8 cellular contexts compared by ENCODE assay signal in the genomic region with DNA sequence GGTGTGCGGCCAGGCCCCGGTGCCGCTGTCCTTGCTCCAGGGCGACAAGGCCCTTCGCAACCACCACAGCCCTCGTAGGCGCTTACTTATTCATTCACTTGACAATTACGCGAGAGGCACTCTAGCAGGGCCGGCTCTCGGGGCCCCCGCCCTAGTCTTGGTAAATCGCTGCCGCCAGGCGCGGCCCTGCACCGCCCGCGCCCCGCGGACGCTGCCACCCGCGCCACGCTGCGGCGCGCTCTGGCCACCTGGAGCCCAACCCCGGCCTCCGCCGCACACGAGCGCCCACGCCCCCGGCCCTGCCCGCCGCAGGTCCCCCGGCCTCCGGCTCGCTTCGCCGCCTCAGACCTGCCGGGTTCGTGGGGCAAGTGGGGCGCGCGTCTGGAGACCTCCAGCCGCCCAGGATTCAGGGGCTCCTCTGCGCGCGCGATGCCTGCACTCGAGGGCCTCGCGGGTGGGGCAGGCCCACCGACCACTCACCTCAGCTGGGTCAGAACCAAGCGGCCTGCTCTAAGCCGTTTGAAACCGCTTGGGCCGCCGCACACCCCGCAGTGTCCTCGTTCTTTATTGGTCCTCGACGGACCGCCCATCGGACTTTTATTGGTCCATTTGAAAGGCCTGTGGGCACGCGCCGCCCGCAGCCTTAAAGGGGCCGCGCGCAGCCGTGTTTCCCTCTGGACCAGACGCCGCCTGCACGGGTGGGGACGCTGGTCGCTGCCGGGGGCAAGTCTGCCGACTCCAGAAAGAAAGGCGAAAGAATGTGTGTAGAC. TPM values are rescaled to one million over a fixed set of nuclear protein-coding genes. Genes with fewer than 3 reads are reported as not detected.
DNase-seq lines count a peak whose midpoint lies in the region; ATAC-seq and TF ChIP-seq lines count a peak whose summit lies in the region.

A gene (minus strand): TSS at position 541 of the 770 bp plus-strand sequence. CDS start 25,049 bp downstream, outside the sequence.

- H3K27ac ChIP-seq in WERI-Rb-1 (peak within 1 kb of the TSS; percentile 96), breast epithelium (peak within 1 kb of the TSS; percentile 75 to 77), iPS-20b (ENCODE audit: low read length) (peak within 1 kb of the TSS; percentile 60), skeletal muscle tissue (ENCODE audit: low read depth, low read length) (peak within 1 kb of the TSS; percentile 79)

- H3K4me3 ChIP-seq in WERI-Rb-1 (ENCODE audit: low read depth, low read length) (peak within 1 kb of the TSS; percentile 98), breast epithelium (peak within 1 kb of the TSS; percentile 81 to 94 (median 85)), iPS-20b (ENCODE audit: low read length) (peak within 1 kb of the TSS; percentile 98), skeletal muscle tissue (ENCODE audit: low read length in 3 of 3) (peak within 1 kb of the TSS; percentile 88 to 99 (median 93))

- H3K9me3 ChIP-seq in WERI-Rb-1 (ENCODE audit: severe bottlenecking) (no peaks in the 10 kb centered on the region), breast epithelium (no peaks in the 10 kb centered on the region), iPS-20b (ENCODE audit: insufficient read depth, low read depth, low read length) (peaks cover 5% of the 10 kb centered on the region), skeletal muscle tissue (ENCODE audit: control insufficient read depth in 3 of 3, low read length in 3 of 3) (no peaks in the 10 kb centered on the region)

- TF ChIP-seq CTCF in WERI-Rb-1 (IDR thresholded peaks at IDR 0.05; ENCODE audit: low read depth, low read length) (no peak), breast epithelium (IDR thresholded peaks at IDR 0.05) (no peak)

- in situ Hi-C loops in ACHN (cut with HindIII; ENCODE audit: low pct_ligation_motif_present, low pct_unique_long_range_greater_than_20kb, low sequenced_read_pairs) = no loop called here

- H3K9ac ChIP-seq in iPS-20b (ENCODE audit: low read depth, low read length) = peak within 1 kb of the TSS; percentile 84
- peak within 1 kb of the TSS; percentile 85 to 94 (median 94) for H3K9ac ChIP-seq in skeletal muscle tissue (ENCODE audit: low read depth in 1 of 3, low read length in 3 of 3)

- no peaks in the 10 kb centered on the region for H3K4me1 ChIP-seq in breast epithelium
- peaks cover 4% of the 10 kb centered on the region; the same call in 1 of the 2 replicates for H3K4me1 ChIP-seq in iPS-20b (ENCODE audit: insufficient read depth, low read length)
- H3K4me1 ChIP-seq in skeletal muscle tissue (ENCODE audit: control insufficient read depth in 3 of 3, insufficient read depth in 3 of 3, low read length in 3 of 3) = peaks cover 7 to 9% (median 8%) of the 10 kb centered on the region in 3 donors

- H3K27me3 ChIP-seq in WERI-Rb-1 (ENCODE audit: insufficient read depth, low read depth, severe bottlenecking) (no peaks in the 10 kb centered on the region), breast epithelium (no peaks in the 10 kb centered on the region), iPS-20b (ENCODE audit: insufficient read depth, low read length) (peaks cover 16% of the 10 kb centered on the region), skeletal muscle tissue (ENCODE audit: control insufficient read depth in 3 of 3, insufficient read depth in 3 of 3, low read length in 3 of 3) (no peaks in the 10 kb centered on the region)

- peak; percentile 52 for TF ChIP-seq POLR2A in breast epithelium (IDR thresholded peaks at IDR 0.05)

- H3K36me3 ChIP-seq in WERI-Rb-1 (peaks cover 20% of the 10 kb centered on the region), breast epithelium (no peaks in the 10 kb centered on the region), iPS-20b (ENCODE audit: insufficient read depth, low read depth, low read length) (no peaks in the 10 kb centered on the region), skeletal muscle tissue (ENCODE audit: control insufficient read depth in 3 of 3, insufficient read depth in 3 of 3, low read length in 3 of 3) (no peaks in the 10 kb centered on the region)

- DNase-seq in ACHN (peak; percentile 86), NCI-H2171 (lab: John Stamatoyannopoulos, UW) (peak; percentile 88), WERI-Rb-1 (peak; percentile 93), breast epithelium (ENCODE audit: low spot score in 2 of 2) (peak; percentile 84 to 86)

- ATAC-seq in GM18867 (IDR thresholded peaks at IDR 0.05; ENCODE audit: unreplicated experiment) (peak; percentile 95), HG03097 (IDR thresholded peaks at IDR 0.05; ENCODE audit: low FRiP score, unreplicated experiment) (peak; percentile 86)

- intact Hi-C loops in breast epithelium (cut with DNase I; ENCODE audit: low total_unique reads) = no loop called here

RNA-seq across cellular contexts. Expression of the gene that starts here (rescaled TPM):
- total RNA-seq in breast epithelium = 10 to 100 TPM; 32.1 to 45.2 (median 41.4) TPM
- 58.5 TPM for total RNA-seq in skeletal muscle tissue

Comparison
In these comparisons a context has a peak if more than half of its experiments do, and no peak if none do; other contexts are left out.
1. Peak in every context shown above with its lines: DNase-seq, ATAC-seq, H3K4me3 ChIP-seq and H3K27ac ChIP-seq.